ENCODE assay signal across 16 cellular contexts in the genomic region with DNA sequence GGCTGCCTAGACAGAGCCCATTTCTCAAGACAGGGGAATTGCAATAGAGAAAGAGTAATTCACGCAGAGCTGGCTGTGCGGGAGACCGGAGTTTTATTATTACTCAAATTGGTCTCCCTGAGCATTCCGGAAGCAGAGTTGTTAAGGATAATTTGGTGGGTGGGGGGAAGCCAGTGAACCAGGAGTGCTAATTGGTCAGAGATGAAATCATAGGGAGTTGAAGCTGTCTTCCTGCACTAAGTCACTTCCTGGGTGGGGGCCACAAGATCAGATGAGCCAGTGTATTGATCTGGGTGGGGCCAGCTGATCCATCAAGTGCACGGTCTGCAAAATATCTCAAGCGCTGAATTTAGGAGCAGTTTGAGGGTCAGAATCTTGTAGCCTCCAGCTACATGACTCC.
DNase-seq lines count a peak whose midpoint lies in the region; ATAC-seq and TF ChIP-seq lines count a peak whose summit lies in the region.
"Had no signal": no experiment of that assay in that cellular context is flagged by ENCODE, and none has a peak within 500 bp of the region (broad histone marks: within the 10 kb centered on the region; RNA-seq: fewer than 3 reads in every experiment).

No MANE protein-coding gene starts in this region.

- H3K27ac ChIP-seq in PC-9 = 0 out of 2 replicates have a peak overlapping the region, but pooled peaks have one; percentile 22
- no peak overlapping the region for H3K27ac ChIP-seq in brain microvascular endothelial cell

- CTCF ChIA-PET in Caco-2 (lab: Charles Lee) = no interaction called here
- CTCF ChIA-PET in PC-9 (lab: Charles Lee) = no interaction called here

- BruUV-seq in Caco-2 (replicated peaks; lab: Mats Ljungman, UMichigan) (no TSS peak), PC-9 (replicated peaks; lab: Mats Ljungman, UMichigan) (no TSS peak)

- no peak for TF ChIP-seq CTCF in Caco-2 (IDR thresholded peaks at IDR 0.05; ENCODE audit: insufficient read depth in 1 of 2, low read depth in 1 of 2, low read length in 1 of 2, severe bottlenecking in 1 of 2, unreplicated experiment in 1 of 2)
- TF ChIP-seq CTCF in PC-9 (conservative IDR thresholded peaks at IDR 0.05) = no peak
- TF ChIP-seq CTCF in natural killer cell (IDR thresholded peaks at IDR 0.05) = no peak
- TF ChIP-seq CTCF in brain microvascular endothelial cell (IDR thresholded peaks at IDR 0.05; ENCODE audit: low read depth, low read length, missing control alignments) = no peak

- H3K36me3 ChIP-seq in Caco-2 (ENCODE audit: control insufficient read depth, insufficient read depth, low read length) = no peaks in the 10 kb centered on the region; the same call in 1 of the 2 replicates
- peaks cover 28% of the 10 kb centered on the region for H3K36me3 ChIP-seq in PC-9 (ENCODE audit: low read depth)
- peaks cover 42% of the 10 kb centered on the region for H3K36me3 ChIP-seq in brain microvascular endothelial cell (replicated peaks)

- no peaks in the 10 kb centered on the region for H3K9me3 Mint-ChIP-seq in Caco-2 (ENCODE audit: unreplicated experiment)
- H3K9me3 Mint-ChIP-seq in central memory CD8-positive, alpha-beta T cell = peaks cover 6% of the 10 kb centered on the region
- H3K9me3 Mint-ChIP-seq in natural killer cell = no peaks in the 10 kb centered on the region

- H3K4me3 Mint-ChIP-seq in Caco-2 (ENCODE audit: unreplicated experiment) (no peak overlapping the region), natural killer cell (peak overlapping the region; percentile 60)
- peak overlapping the region; percentile 51 for H3K4me3 Mint-ChIP-seq in central memory CD8-positive, alpha-beta T cell
- H3K4me3 Mint-ChIP-seq: type B pancreatic cell had no signal

- H3K9me3 ChIP-seq in Caco-2 (no peaks in the 10 kb centered on the region), PC-9 (ENCODE audit: insufficient read depth, low read depth) (no peaks in the 10 kb centered on the region; the same call in 1 of the 2 replicates)

- H3K27me3 Mint-ChIP-seq in Caco-2 (ENCODE audit: insufficient read depth, unreplicated experiment) (no peaks in the 10 kb centered on the region), natural killer cell (ENCODE audit: low read depth in 2 of 2) (no peaks in the 10 kb centered on the region)
- no peaks in the 10 kb centered on the region for H3K27me3 Mint-ChIP-seq in central memory CD8-positive, alpha-beta T cell
- H3K27me3 Mint-ChIP-seq: type B pancreatic cell had no signal

- H3K27me3 ChIP-seq in Caco-2 (replicated peaks; ENCODE audit: control insufficient read depth, insufficient read depth, low read length) = no peaks in the 10 kb centered on the region
- no peaks in the 10 kb centered on the region for H3K27me3 ChIP-seq in PC-9 (ENCODE audit: insufficient read depth, low read depth)
- H3K27me3 ChIP-seq in brain microvascular endothelial cell (replicated peaks) = no peaks in the 10 kb centered on the region

- H3K4me1 Mint-ChIP-seq in Caco-2 (ENCODE audit: low read depth, unreplicated experiment) (peaks cover 6% of the 10 kb centered on the region), natural killer cell (peaks cover 50 to 57% of the 10 kb centered on the region in 2 donors)
- peaks cover 32% of the 10 kb centered on the region for H3K4me1 Mint-ChIP-seq in central memory CD8-positive, alpha-beta T cell

- no peaks in the 10 kb centered on the region for H3K4me1 ChIP-seq in Caco-2
- H3K4me1 ChIP-seq in PC-9 (replicated peaks; ENCODE audit: insufficient read depth) = no peaks in the 10 kb centered on the region

- in situ Hi-C loops in brain microvascular endothelial cell (cut with HindIII; ENCODE audit: low pct_ligation_motif_present, low sequenced_read_pairs) = no loop called here

- H3F3A ChIP-seq in PC-9 (ENCODE audit: insufficient read depth, low read depth) = peaks cover 72% of the 10 kb centered on the region

- intact Hi-C loops in Caco-2 (cut with micrococcal nuclease; ENCODE audit: unreplicated experiment) = loop anchor here (5.0 kb wide), 1 partner anchor 63 kb away; no protein-coding TSS in a partner anchor
- intact Hi-C loops in PC-9 (cut with micrococcal nuclease; ENCODE audit: unreplicated experiment) = no loop called here
- intact Hi-C loops in natural killer cell (cut with micrococcal nuclease) = no loop called here

- H3K27ac Mint-ChIP-seq in Caco-2 (ENCODE audit: unreplicated experiment) = peak overlapping the region; percentile 26
- H3K27ac Mint-ChIP-seq in central memory CD8-positive, alpha-beta T cell (ENCODE audit: low read depth) = peak overlapping the region; percentile 93
- peak overlapping the region; percentile 74 to 76 for H3K27ac Mint-ChIP-seq in natural killer cell
- H3K27ac Mint-ChIP-seq: type B pancreatic cell had no signal

- H3K36me3 Mint-ChIP-seq in Caco-2 (ENCODE audit: insufficient read depth, unreplicated experiment) (peaks cover 64% of the 10 kb centered on the region), natural killer cell (no peaks in the 10 kb centered on the region)
- H3K36me3 Mint-ChIP-seq in central memory CD8-positive, alpha-beta T cell (ENCODE audit: insufficient read depth) = peaks cover 4% of the 10 kb centered on the region

- POLR2A ChIA-PET in Caco-2 (lab: Charles Lee) = no interaction called here
- POLR2A ChIA-PET in PC-9 (lab: Charles Lee; ENCODE audit: unreplicated experiment) = no interaction called here

- peaks cover 19% of the 10 kb centered on the region for H4K20me1 ChIP-seq in PC-9 (ENCODE audit: insufficient read depth)

- peaks cover 2% of the 10 kb centered on the region; the same call in 1 of the 2 replicates for H3K79me2 ChIP-seq in PC-9 (ENCODE audit: low read depth)

- no peak for DNase-seq in Caco-2
- no peak for DNase-seq in PC-9
- DNase-seq in central memory CD8-positive, alpha-beta T cell (ENCODE audit: low spot score in 2 of 2) = no peak
- DNase-seq in natural killer cell = no peak
- DNase-seq in effector CD8-positive, alpha-beta T cell (lab: John Stamatoyannopoulos, UW) = no peak
- no peak for DNase-seq in NCI-H1417 (lab: John Stamatoyannopoulos, UW)
- no peak for DNase-seq in brain microvascular endothelial cell
- DNase-seq: activated CD4-positive, alpha-beta T cell treated with anti-CD3 and anti-CD28 coated beads for 48 hours; activated naive CD4-positive, alpha-beta T cell treated with anti-CD3 and anti-CD28 coated beads, Interleukin-2, amount 50 U/mL, for 16 hours; activated T-cell treated with anti-CD3 and anti-CD28 coated beads, Interleukin-2, amount 50 U/mL, for 1 hour; aorta; NCI-H2107; nucleus accumbens; retina; RPMI8226 had no signal

- H2AFZ ChIP-seq in PC-9 = no peak overlapping the region

- H3K4me3 ChIP-seq in Caco-2 (ENCODE audit: low read depth, low read length) (no peak overlapping the region), PC-9 (no peak overlapping the region), brain microvascular endothelial cell (ENCODE audit: low read depth, low read length) (no peak overlapping the region)

- no peak for ATAC-seq in central memory CD8-positive, alpha-beta T cell (replicated peaks; ENCODE audit: extremely low read depth, poor library complexity, severe bottlenecking)
- ATAC-seq in natural killer cell = no peak

- no peaks in the 10 kb centered on the region for H3K9me2 ChIP-seq in PC-9 (ENCODE audit: insufficient read depth)

- no peak overlapping the region for H3K4me2 ChIP-seq in PC-9

Comparison
In these comparisons a context has a peak if more than half of its experiments do, and no peak if none do; other contexts are left out.
1. H3K27ac Mint-ChIP-seq: peak in every context shown above with its lines; median percentile 93 in central memory CD8-positive, alpha-beta T cell; 75 in natural killer cell; 26 in Caco-2.